ENCODE assay signal across 8 cellular contexts in the genomic region with DNA sequence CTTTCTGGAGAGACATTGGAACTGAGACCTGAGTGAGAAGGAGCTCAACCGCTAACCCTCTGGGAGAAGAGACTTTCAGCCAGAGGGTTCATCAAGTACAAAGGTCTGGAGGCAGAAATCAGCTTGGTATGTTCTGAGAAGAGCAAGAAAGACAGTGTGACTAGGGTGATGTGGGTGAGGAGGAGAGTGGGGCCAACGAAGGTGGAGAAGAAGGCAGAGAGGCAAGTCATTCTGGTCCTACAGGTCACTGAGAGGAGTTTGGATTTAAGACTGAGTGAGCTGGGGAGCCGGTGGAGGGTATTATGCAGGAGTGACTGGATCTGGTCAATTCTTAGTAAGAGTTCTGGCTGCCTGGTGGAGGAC. TPM values are rescaled to one million over a fixed set of nuclear protein-coding genes. Genes with fewer than 3 reads are reported as not detected.
A peak's percentile ranks its signal among the peaks of the same experiment; 100 is the strongest.
DNase-seq lines count a peak whose midpoint lies in the region; ATAC-seq, FAIRE-seq and TF ChIP-seq lines count a peak whose summit lies in the region.

No MANE protein-coding gene starts in this region.

- TF ChIP-seq CTCF in keratinocyte (optimal IDR thresholded peaks at IDR 0.05 in 1 of 3, IDR thresholded peaks at IDR 0.05 in 1 of 3, conservative IDR thresholded peaks at IDR 0.05 in 1 of 3; ENCODE audit: extremely low read depth in 1 of 3, insufficient read depth in 2 of 3, low read length in 3 of 3): no peak

- H3K9me3 ChIP-seq in keratinocyte (ENCODE audit: control insufficient read depth, low read depth, low read length): no peaks in the 10 kb centered on the region

- no peaks in the 10 kb centered on the region for H3K27me3 Mint-ChIP-seq in T-helper 2 cell treated with Interferon-gamma antibody and Interleukin-4, amounts not matched to agents 5 μg/mL and 100 μg/mL, for 36 hours (ENCODE audit: low read depth)
- H3K27me3 Mint-ChIP-seq in activated naive CD8-positive, alpha-beta T cell: no peaks in the 10 kb centered on the region

- H3K4me3 Mint-ChIP-seq in T-helper 2 cell treated with Interferon-gamma antibody and Interleukin-4, amounts not matched to agents 5 μg/mL and 100 μg/mL, for 36 hours: peak overlapping the region; percentile 83
- H3K4me3 Mint-ChIP-seq in activated naive CD8-positive, alpha-beta T cell: peak overlapping the region; percentile 88

- no peaks in the 10 kb centered on the region for H3K36me3 ChIP-seq in keratinocyte (ENCODE audit: control insufficient read depth in 2 of 2, extremely low read depth in 1 of 2, insufficient read depth in 2 of 2, low read length in 2 of 2)

- peak overlapping the region in 2 of 3 experiments; percentile 49 to 72 for H3K4me3 ChIP-seq in keratinocyte (ENCODE audit: control insufficient read depth in 2 of 3, extremely low read depth in 1 of 3, insufficient read depth in 2 of 3, low read depth in 1 of 3, low read length in 3 of 3)

- peak overlapping the region; percentile 84 for H2AFZ ChIP-seq in keratinocyte (ENCODE audit: control insufficient read depth, low read length)

- H3K36me3 Mint-ChIP-seq in T-helper 2 cell treated with Interferon-gamma antibody and Interleukin-4, amounts not matched to agents 5 μg/mL and 100 μg/mL, for 36 hours (ENCODE audit: low read depth): peaks cover 2% of the 10 kb centered on the region
- H3K36me3 Mint-ChIP-seq in activated naive CD8-positive, alpha-beta T cell: no peaks in the 10 kb centered on the region

- no peak overlapping the region for H3K27ac ChIP-seq in keratinocyte (ENCODE audit: control insufficient read depth, insufficient read depth, low read length)
- peak overlapping the region; percentile 71 for H3K27ac ChIP-seq in substantia nigra (ENCODE audit: low read depth, low read length, poor library complexity, severe bottlenecking)

- peak overlapping the region; percentile 60 for H3K9ac ChIP-seq in keratinocyte (ENCODE audit: control insufficient read depth, extremely low read depth, insufficient read depth, low read length)

- FAIRE-seq in keratinocyte (lab: Jason Lieb, UNC): no peak

- ATAC-seq in GM19452 (IDR thresholded peaks at IDR 0.05; ENCODE audit: unreplicated experiment): no peak

- H3K9me3 Mint-ChIP-seq in T-helper 2 cell treated with Interferon-gamma antibody and Interleukin-4, amounts not matched to agents 5 μg/mL and 100 μg/mL, for 36 hours: peaks cover 5% of the 10 kb centered on the region
- no peaks in the 10 kb centered on the region for H3K9me3 Mint-ChIP-seq in activated naive CD8-positive, alpha-beta T cell (ENCODE audit: low read depth)

- dilution Hi-C loops in keratinocyte (cut with MboI; ENCODE audit: extremely low pct_ligation_motif_present, low sequenced_read_pairs): no loop called here

- H3K4me1 Mint-ChIP-seq in T-helper 2 cell treated with Interferon-gamma antibody and Interleukin-4, amounts not matched to agents 5 μg/mL and 100 μg/mL, for 36 hours (ENCODE audit: low read depth): peaks cover 47% of the 10 kb centered on the region
- peaks cover 45% of the 10 kb centered on the region for H3K4me1 Mint-ChIP-seq in activated naive CD8-positive, alpha-beta T cell (ENCODE audit: low read depth)

- no peak for DNase-seq in T-helper 2 cell treated with Interferon-gamma antibody and Interleukin-4, amounts not matched to agents 5 μg/mL and 100 μg/mL, for 36 hours (ENCODE audit: low spot score)
- DNase-seq in T-helper 2 cell: no peak
- DNase-seq in keratinocyte (ENCODE audit: low read depth, low spot score): no peak
- DNase-seq in substantia nigra (lab: John Stamatoyannopoulos, UW): no peak
- no peak for DNase-seq in NCI-H510A (lab: John Stamatoyannopoulos, UW)
- DNase-seq in middle frontal gyrus (ENCODE audit: extremely low spot score, low spot score): no peak

- H3K27ac Mint-ChIP-seq in T-helper 2 cell treated with Interferon-gamma antibody and Interleukin-4, amounts not matched to agents 5 μg/mL and 100 μg/mL, for 36 hours: peak overlapping the region; percentile 56
- peak overlapping the region; percentile 81 for H3K27ac Mint-ChIP-seq in activated naive CD8-positive, alpha-beta T cell

- peaks cover 22% of the 10 kb centered on the region for H3K4me1 ChIP-seq in keratinocyte (ENCODE audit: control insufficient read depth, extremely low read depth, insufficient read depth, low read length)

- no peaks in the 10 kb centered on the region for H3K27me3 ChIP-seq in keratinocyte (ENCODE audit: control insufficient read depth, extremely low read depth, insufficient read depth, low read length)

- no peaks in the 10 kb centered on the region for H4K20me1 ChIP-seq in keratinocyte (ENCODE audit: control insufficient read depth, extremely low read depth, insufficient read depth, low read length)

- H3K9me1 ChIP-seq in keratinocyte (ENCODE audit: control insufficient read depth, extremely low read depth, insufficient read depth, low read length): no peaks in the 10 kb centered on the region

- H3K79me2 ChIP-seq in keratinocyte (ENCODE audit: control insufficient read depth, insufficient read depth, low read length): no peaks in the 10 kb centered on the region

- H3K4me2 ChIP-seq in keratinocyte (ENCODE audit: control insufficient read depth, extremely low read depth, insufficient read depth, low read depth, low read length): peak overlapping the region; percentile 80

RNA-seq across cellular contexts. Expression of gene XIRP1, which starts 12.2 kb away (rescaled TPM):
- not detected in 3 replicates for polyA plus RNA-seq in keratinocyte
- not detected for polyA plus RNA-seq in keratinocyte (2011; ENCODE audit: low read depth)
- not detected in 2 replicates for polyA plus RNA-seq in keratinocyte (2011; cell fraction: cytosol; rRNA removed)
- not detected in 2 replicates for polyA plus RNA-seq in keratinocyte (2011; cell fraction: nucleus; rRNA removed)
- 0.01 TPM in 1 of 2 replicates, not detected in the other for polyA plus RNA-seq in keratinocyte (2012; ENCODE audit: low replicate concordance)
- not detected in 3 replicates for polyA minus RNA-seq in keratinocyte
- not detected for polyA minus RNA-seq in keratinocyte (2011; cell fraction: cytosol; rRNA and poly(A)+ RNA removed)
- polyA minus RNA-seq in keratinocyte (2011; cell fraction: nucleus; rRNA and poly(A)+ RNA removed): not detected in 2 replicates

RNA-seq across cellular contexts. Expression of gene CSRNP1, which starts 26.8 kb away (rescaled TPM):
- polyA plus RNA-seq in keratinocyte: 4.0 to 5.4 TPM (median 5.4 TPM) in 3 replicates
- polyA plus RNA-seq in keratinocyte (2011; ENCODE audit: low read depth): 9.1 TPM
- polyA plus RNA-seq in keratinocyte (2011; cell fraction: cytosol; rRNA removed): 2.2 and 2.7 TPM in 2 replicates
- polyA plus RNA-seq in keratinocyte (2011; cell fraction: nucleus; rRNA removed): 10.0 and 12.0 TPM in 2 replicates
- polyA plus RNA-seq in keratinocyte (2012; ENCODE audit: low replicate concordance): 3.8 and 31.2 TPM in 2 replicates
- polyA minus RNA-seq in keratinocyte: 8.1 to 9.5 TPM (median 8.6 TPM) in 3 replicates
- polyA minus RNA-seq in keratinocyte (2011; cell fraction: cytosol; rRNA and poly(A)+ RNA removed): 5.8 TPM
- polyA minus RNA-seq in keratinocyte (2011; cell fraction: nucleus; rRNA and poly(A)+ RNA removed): 9.0 and 10.8 TPM in 2 replicates
